2 cellular contexts compared by ENCODE assay signal in genomic region chr15:48748535-48748934, GRCh38.
TF ChIP-seq lines count a peak whose summit lies in the region.

No MANE protein-coding gene starts in this region.

TF ChIP-seq in IMR-90, 13 proteins besides CTCF, POLR2A, EP300 and RAD21:
- TF ChIP-seq FOS (IDR thresholded peaks at IDR 0.05; ENCODE audit: low read depth, low read length): peak; percentile 18; the same call in 1 of the 2 replicates
- no peak for TF ChIP-seq ELK1 (IDR thresholded peaks at IDR 0.05; ENCODE audit: borderline replicate concordance, low read depth, low read length)
- 0 out of 2 replicates have a peak, but pooled peaks have one; percentile 2 for TF ChIP-seq BHLHE40 (IDR thresholded peaks at IDR 0.05; ENCODE audit: low read depth, low read length)

TF ChIP-seq in K562, 482 proteins besides CTCF, POLR2A, EP300 and RAD21:
- TF ChIP-seq FOSL1 (tag; conservative IDR thresholded peaks at IDR 0.05) (peak; percentile 63), MCM7 (IDR thresholded peaks at IDR 0.05) (no peak)
